Comparison of ENCODE assay signal across 16 cellular contexts in genomic region chr20:17534077-17534476, GRCh38. TPM values are rescaled to one million over a fixed set of nuclear protein-coding genes. Genes with fewer than 3 reads are reported as not detected.
DNase-seq lines count a peak whose midpoint lies in the region; ATAC-seq and TF ChIP-seq lines count a peak whose summit lies in the region.
"Had no signal": no experiment of that assay in that cellular context is flagged by ENCODE, and none has a peak within 500 bp of the region (broad histone marks: within the 10 kb centered on the region; RNA-seq: fewer than 3 reads in every experiment).

No MANE protein-coding gene starts in this region.

- CTCF ChIA-PET in A673 (lab: Charles Lee) (no interaction called here), Panc1 (lab: Charles Lee) (no interaction called here)
- CTCF ChIA-PET in activated CD8-positive, alpha-beta T cell treated with anti-CD3 and anti-CD28 coated beads for 36 hours (lab: Charles Lee) = interaction anchor here (0.9 to 2.1 kb wide), 4 partner anchors 78 to 405 kb away, joined by 3 to 7 read pairs (median 3); partner anchors contain the start of gene RRBP1

- H3K27ac Mint-ChIP-seq in activated CD8-positive, alpha-beta T cell treated with anti-CD3 and anti-CD28 coated beads for 36 hours = no peak overlapping the region
- H3K27ac Mint-ChIP-seq: CD4-positive, alpha-beta T cell had no signal

- TF ChIP-seq CTCF in A673 (conservative IDR thresholded peaks at IDR 0.05; ENCODE audit: low read depth, low read length) (no peak), Panc1 (IDR thresholded peaks at IDR 0.05) (no peak)
- TF ChIP-seq CTCF in activated CD8-positive, alpha-beta T cell treated with anti-CD3 and anti-CD28 coated beads for 36 hours (IDR thresholded peaks at IDR 0.05) = no peak

- DNase-seq in A673 (ENCODE audit: low spot score) (no peak), Panc1 (ENCODE audit: low read depth, low spot score) (no peak), GM19238 (ENCODE audit: insufficient read length, low spot score) (no peak), hypothalamus (lab: John Stamatoyannopoulos, UW) (no peak)
- no peak for DNase-seq in activated CD8-positive, alpha-beta T cell treated with anti-CD3 and anti-CD28 coated beads for 36 hours
- DNase-seq: CD4-positive, alpha-beta T cell; COR-L47; DMS79 treated with DMSO at 0.1 percent for 48 hours; NCI-H1694 treated with DMSO at 0.1 percent for 48 hours; NCI-H2081 treated with DMSO at 0.1 percent for 48 hours; NCI-H526 treated with DMSO at 0.1 percent for 48 hours had no signal

- H3K4me1 Mint-ChIP-seq in activated CD8-positive, alpha-beta T cell treated with anti-CD3 and anti-CD28 coated beads for 36 hours (ENCODE audit: low read depth) = peaks cover 24% of the 10 kb centered on the region

- H3K27me3 Mint-ChIP-seq in activated CD8-positive, alpha-beta T cell treated with anti-CD3 and anti-CD28 coated beads for 36 hours = peaks cover 20% of the 10 kb centered on the region

- BruUV-seq in A673 (replicated peaks; lab: Mats Ljungman, UMichigan) (no TSS peak), Panc1 (replicated peaks; lab: Mats Ljungman, UMichigan) (no TSS peak)

- no peaks in the 10 kb centered on the region for H3K9me3 Mint-ChIP-seq in activated CD8-positive, alpha-beta T cell treated with anti-CD3 and anti-CD28 coated beads for 36 hours
- H3K9me3 Mint-ChIP-seq: CD4-positive, alpha-beta T cell had no signal

- H3K9me3 ChIP-seq in A673 (ENCODE audit: low read depth, low read length, poor library complexity, severe bottlenecking) (no peaks in the 10 kb centered on the region), HUES48 (ENCODE audit: control insufficient read depth, insufficient read depth, low read length) (no peaks in the 10 kb centered on the region; the same call in 1 of the 2 replicates), Panc1 (ENCODE audit: control insufficient read depth, insufficient read depth, low read depth, low read length) (no peaks in the 10 kb centered on the region), iPS-20b (ENCODE audit: insufficient read depth, low read depth, low read length) (no peaks in the 10 kb centered on the region)
- H3K9me3 ChIP-seq: MG63 had no signal

- ATAC-seq in Panc1 = no peak
- ATAC-seq in activated CD8-positive, alpha-beta T cell treated with anti-CD3 and anti-CD28 coated beads for 36 hours = no peak
- ATAC-seq: PC-3 had no signal

- in situ Hi-C loops in Panc1 (cut with HindIII; ENCODE audit: low pct_unique_long_range_greater_than_20kb, low sequenced_read_pairs) = no loop called here

- H3K4me3 ChIP-seq in A673 (ENCODE audit: low read depth, low read length, poor library complexity, severe bottlenecking) = no peak overlapping the region
- H3K4me3 ChIP-seq in HUES48 (ENCODE audit: low read depth, low read length) = peak overlapping the region; percentile 22; the same call in 1 of the 2 replicates
- no peak overlapping the region for H3K4me3 ChIP-seq in Panc1 (ENCODE audit: low read depth in 2 of 2, low read length in 2 of 2)
- peak overlapping the region; percentile 9; the same call in 1 of the 2 replicates for H3K4me3 ChIP-seq in iPS-20b (ENCODE audit: low read length)
- H3K4me3 ChIP-seq: GM23248, MG63 had no signal

- no peaks in the 10 kb centered on the region for H3K36me3 Mint-ChIP-seq in activated CD8-positive, alpha-beta T cell treated with anti-CD3 and anti-CD28 coated beads for 36 hours (ENCODE audit: low read depth)

- H3K27ac ChIP-seq in A673 (ENCODE audit: low read depth, low read length, poor library complexity, severe bottlenecking) (peak overlapping the region; percentile 1), HUES48 (ENCODE audit: low read depth, low read length) (peak overlapping the region; percentile 48), Panc1 (ENCODE audit: low read length) (peak overlapping the region; percentile 29; the same call in 1 of the 2 replicates), iPS-20b (ENCODE audit: low read length) (peak overlapping the region; percentile 50)
- H3K27ac ChIP-seq: GM23248 had no signal

- H3K4me3 Mint-ChIP-seq in activated CD8-positive, alpha-beta T cell treated with anti-CD3 and anti-CD28 coated beads for 36 hours = no peak overlapping the region
- H3K4me3 Mint-ChIP-seq: CD4-positive, alpha-beta T cell had no signal

- peaks cover 33% of the 10 kb centered on the region for H3K4me1 ChIP-seq in A673 (ENCODE audit: insufficient read depth, low read length, poor library complexity, severe bottlenecking)
- H3K4me1 ChIP-seq in HUES48 (ENCODE audit: control insufficient read depth, insufficient read depth, low read length) = peaks cover 27% of the 10 kb centered on the region
- peaks cover 43% of the 10 kb centered on the region for H3K4me1 ChIP-seq in Panc1 (ENCODE audit: control insufficient read depth, insufficient read depth, low read length)
- peaks cover 19% of the 10 kb centered on the region for H3K4me1 ChIP-seq in iPS-20b (ENCODE audit: insufficient read depth, low read length)

- H3K36me3 ChIP-seq in A673 (ENCODE audit: insufficient read depth, low read length, poor library complexity, severe bottlenecking) (no peaks in the 10 kb centered on the region), HUES48 (ENCODE audit: control insufficient read depth, insufficient read depth, low read length) (no peaks in the 10 kb centered on the region), Panc1 (ENCODE audit: control insufficient read depth, insufficient read depth, low read length) (no peaks in the 10 kb centered on the region), iPS-20b (ENCODE audit: insufficient read depth, low read depth, low read length) (no peaks in the 10 kb centered on the region)
- H3K36me3 ChIP-seq: MG63 had no signal

- intact Hi-C loops in A673 (cut with micrococcal nuclease; ENCODE audit: unreplicated experiment) = loop anchor here (5.0 to 10.0 kb wide), 4 partner anchors 151 to 732 kb away; partner anchors contain the start of genes MGME1, RRBP1 and SNX5
- intact Hi-C loops in Panc1 (cut with micrococcal nuclease; ENCODE audit: unreplicated experiment) = no loop called here
- intact Hi-C loops in activated CD8-positive, alpha-beta T cell treated with anti-CD3 and anti-CD28 coated beads for 36 hours (cut with micrococcal nuclease) = loop anchor here (10.0 kb wide), 1 partner anchor 361 kb away; no protein-coding TSS in a partner anchor

- no peaks in the 10 kb centered on the region for H3K27me3 ChIP-seq in A673 (replicated peaks; ENCODE audit: insufficient read depth, low read depth, low read length, poor library complexity)
- H3K27me3 ChIP-seq in HUES48 (ENCODE audit: control insufficient read depth, insufficient read depth, low read length) = peaks cover 8% of the 10 kb centered on the region
- H3K27me3 ChIP-seq in Panc1 (ENCODE audit: control insufficient read depth, insufficient read depth, low read length) = no peaks in the 10 kb centered on the region
- H3K27me3 ChIP-seq in iPS-20b (ENCODE audit: insufficient read depth, low read length) = peaks cover 22% of the 10 kb centered on the region
- H3K27me3 ChIP-seq: MG63 had no signal

- H3K9ac ChIP-seq in HUES48 (ENCODE audit: low read depth, low read length) (no peak overlapping the region), iPS-20b (ENCODE audit: low read depth, low read length) (no peak overlapping the region; the same call in 1 of the 2 replicates)
- H3K9ac ChIP-seq: GM23248 had no signal

- POLR2A ChIA-PET in A673 (lab: Charles Lee; ENCODE audit: low non-redundant PET) = no interaction called here
- POLR2A ChIA-PET in Panc1 (lab: Charles Lee) = no interaction called here
- POLR2A ChIA-PET in activated CD8-positive, alpha-beta T cell treated with anti-CD3 and anti-CD28 coated beads for 36 hours (lab: Charles Lee) = no interaction called here

RNA-seq across cellular contexts. Expression of gene BFSP1, which starts 2.9 kb away (rescaled TPM):
- total RNA-seq in A673 (2021) (6.1 and 7.4 TPM in 2 replicates), Panc1 (2021; ENCODE audit: unreplicated experiment) (6.9 TPM)
- 5.2 TPM for polyA plus RNA-seq in Panc1 (2012; ENCODE audit: insufficient read length)
- total RNA-seq in activated CD8-positive, alpha-beta T cell treated with anti-CD3 and anti-CD28 coated beads for 36 hours = under 1 TPM; 0.18 TPM

RNA-seq across cellular contexts. Expression of gene DSTN, which starts 35.8 kb away (rescaled TPM):
- total RNA-seq in A673 (2021) (148 and 159 TPM in 2 replicates), Panc1 (2021; ENCODE audit: unreplicated experiment) (412 TPM)
- 381 TPM for polyA plus RNA-seq in Panc1 (2012; ENCODE audit: insufficient read length)
- total RNA-seq in activated CD8-positive, alpha-beta T cell treated with anti-CD3 and anti-CD28 coated beads for 36 hours = 10 to 100 TPM; 55.5 to 56.4 TPM

Comparison
In these comparisons a context has a peak if more than half of its experiments do, and no peak if none do; other contexts are left out.
1. H3K4me3 ChIP-seq: peak in HUES48 (single experiment) and iPS-20b (single experiment); none in A673 (single experiment) and Panc1 (0 of 2).
2. Peak in every context shown above with its lines, with median percentiles within 50 percentile points of each other: H3K27ac ChIP-seq.